Comparison of ENCODE assay signal across 16 cellular contexts in the genomic region with DNA sequence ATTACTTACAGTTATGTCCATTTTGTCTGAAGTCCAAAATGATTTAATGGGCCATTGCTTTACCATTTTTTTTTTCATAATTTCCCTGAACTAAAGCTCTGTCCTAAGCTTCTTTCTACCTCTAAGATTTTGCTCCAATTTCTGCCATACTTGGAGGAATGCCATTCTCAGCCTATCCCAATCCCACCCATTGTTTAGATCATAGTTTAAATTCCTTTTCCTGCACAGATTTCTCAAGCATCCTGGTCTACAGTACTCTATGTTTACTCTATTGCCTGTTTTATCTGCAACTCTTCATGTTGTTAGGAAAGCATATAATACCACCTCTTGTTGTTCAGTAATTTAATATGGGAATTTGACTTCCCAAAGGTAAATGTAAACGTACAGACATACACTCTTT.
"Had no signal": no experiment of that assay in that cellular context is flagged by ENCODE, and none has a peak within 500 bp of the region (broad histone marks: within the 10 kb centered on the region; RNA-seq: fewer than 3 reads in every experiment).

No MANE protein-coding gene starts in this region.

- H3K36me3 ChIP-seq: cardiac muscle cell, neural progenitor cell, ovary, sigmoid colon, thyroid gland, uterus had no signal

- H3K4me3 ChIP-seq: cardiac muscle cell, neural progenitor cell, ovary, sigmoid colon, thyroid gland, uterus had no signal

- H3K27me3 ChIP-seq: cardiac muscle cell, neural progenitor cell, ovary, sigmoid colon, thyroid gland, uterus had no signal

- H3K36me3 Mint-ChIP-seq: memory B cell; neural progenitor cell; stimulated activated effector memory CD8-positive, alpha-beta T cell treated with anti-CD3 and anti-CD28 coated beads, Interleukin-12 subunit alpha, Interleukin-12 subunit beta, amount 100 ng/mL, for 72 hours had no signal

- H3K27me3 Mint-ChIP-seq: memory B cell had no signal

- H3K4me1 ChIP-seq: neural progenitor cell, thyroid gland, uterus had no signal

- H2AFZ ChIP-seq: neural progenitor cell had no signal

- H3K4me1 Mint-ChIP-seq: activated T-helper 17 cell treated with anti-CD3 and anti-CD28 coated beads, Interleukin-2, amount 50 U/mL, for 72 hours; memory B cell; stimulated activated effector memory CD8-positive, alpha-beta T cell treated with anti-CD3 and anti-CD28 coated beads, Interleukin-12 subunit alpha, Interleukin-12 subunit beta, amount 100 ng/mL, for 72 hours had no signal

- H3K4me2 ChIP-seq: neural progenitor cell had no signal

- H3K4me3 Mint-ChIP-seq: activated T-helper 17 cell treated with anti-CD3 and anti-CD28 coated beads, Interleukin-2, amount 50 U/mL, for 72 hours; memory B cell; neural progenitor cell; stimulated activated effector memory CD8-positive, alpha-beta T cell treated with anti-CD3 and anti-CD28 coated beads, Interleukin-12 subunit alpha, Interleukin-12 subunit beta, amount 100 ng/mL, for 72 hours had no signal

- DNase-seq: activated CD4-positive, alpha-beta T cell treated with anti-CD3 and anti-CD28 coated beads, Interleukin-2, amount 50 U/mL, for 48 hours; activated naive CD4-positive, alpha-beta T cell treated with Interleukin-2 at 50 U/mL for 16 hours; foreskin melanocyte; left ventricle myocardium superior; ovary; sigmoid colon; T-helper 1 cell; T1000; thyroid gland; uterus had no signal

- H3K9me3 Mint-ChIP-seq: activated T-helper 17 cell treated with anti-CD3 and anti-CD28 coated beads, Interleukin-2, amount 50 U/mL, for 72 hours; memory B cell; neural progenitor cell; stimulated activated effector memory CD8-positive, alpha-beta T cell treated with anti-CD3 and anti-CD28 coated beads, Interleukin-12 subunit alpha, Interleukin-12 subunit beta, amount 100 ng/mL, for 72 hours had no signal

- H3K27ac ChIP-seq: cardiac muscle cell, neural progenitor cell, ovary, VCaP had no signal

- H3K27ac Mint-ChIP-seq: activated T-helper 17 cell treated with anti-CD3 and anti-CD28 coated beads, Interleukin-2, amount 50 U/mL, for 72 hours; memory B cell; neural progenitor cell; stimulated activated effector memory CD8-positive, alpha-beta T cell treated with anti-CD3 and anti-CD28 coated beads, Interleukin-12 subunit alpha, Interleukin-12 subunit beta, amount 100 ng/mL, for 72 hours had no signal

- H3K9me3 ChIP-seq: ovary, sigmoid colon, thyroid gland, uterus had no signal

- ATAC-seq: activated T-helper 17 cell treated with anti-CD3 and anti-CD28 coated beads, Interleukin-2, amount 50 U/mL, for 72 hours; stimulated activated effector memory CD8-positive, alpha-beta T cell treated with anti-CD3 and anti-CD28 coated beads, Interleukin-12 subunit alpha, Interleukin-12 subunit beta, amount 100 ng/mL, for 72 hours had no signal
